ENCODE assay signal across 8 cellular contexts in the genomic region with DNA sequence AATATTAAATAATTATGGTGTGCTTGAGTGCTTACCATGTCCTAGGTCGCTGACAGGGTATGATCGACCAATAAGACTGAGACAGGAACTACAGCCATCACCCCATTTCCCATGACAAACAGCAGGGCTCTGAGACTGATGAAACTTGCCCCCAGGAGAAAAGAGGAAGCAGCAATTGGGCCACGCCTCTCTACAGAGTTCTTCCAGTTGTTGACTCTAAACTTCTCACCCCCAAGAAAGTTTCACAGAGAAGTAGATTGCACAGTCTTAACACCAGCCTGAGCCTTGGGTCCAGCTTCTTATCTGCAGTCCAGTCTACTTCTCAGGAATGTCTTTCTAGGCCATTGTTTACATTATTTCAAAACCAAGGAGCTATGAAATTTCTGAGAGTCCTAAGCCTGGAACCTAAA.
DNase-seq lines count a peak whose midpoint lies in the region; ATAC-seq and TF ChIP-seq lines count a peak whose summit lies in the region.

No MANE protein-coding gene starts in this region.

- no peak overlapping the region for H3K4me3 ChIP-seq in mammary epithelial cell (replicated peaks in 1 of 3; ENCODE audit: insufficient read depth in 1 of 3, low read depth in 2 of 3, low read length in 3 of 3)
- H3K4me3 ChIP-seq in muscle layer of duodenum (ENCODE audit: low read depth in 1 of 2, low read length in 2 of 2): no peak overlapping the region

- H3K27ac ChIP-seq in mammary epithelial cell (ENCODE audit: insufficient read depth, low read depth, low read length) (no peak overlapping the region), muscle layer of duodenum (ENCODE audit: low read length) (peak overlapping the region; percentile 1)

- no peak overlapping the region for H3K4me2 ChIP-seq in mammary epithelial cell (ENCODE audit: insufficient read depth, low read depth, low read length)

- H3K4me1 Mint-ChIP-seq in activated T-cell treated with anti-CD3 and anti-CD28 coated beads, Interleukin-2, amount 50 U/mL, for 4 hours (ENCODE audit: low read depth): peaks cover 18% of the 10 kb centered on the region

- H3K36me3 Mint-ChIP-seq in activated T-cell treated with anti-CD3 and anti-CD28 coated beads, Interleukin-2, amount 50 U/mL, for 4 hours (ENCODE audit: insufficient read depth): peaks cover 3% of the 10 kb centered on the region

- H3K27me3 Mint-ChIP-seq in activated T-cell treated with anti-CD3 and anti-CD28 coated beads, Interleukin-2, amount 50 U/mL, for 4 hours (ENCODE audit: low read depth): no peaks in the 10 kb centered on the region

- intact Hi-C loops in mammary epithelial cell (cut with micrococcal nuclease): no loop called here

- H3K9me3 Mint-ChIP-seq in activated T-cell treated with anti-CD3 and anti-CD28 coated beads, Interleukin-2, amount 50 U/mL, for 4 hours: peaks cover 11% of the 10 kb centered on the region

- no peaks in the 10 kb centered on the region for H3K79me2 ChIP-seq in mammary epithelial cell (ENCODE audit: insufficient read depth, low read length)

- BruUV-seq in mammary epithelial cell (replicated peaks; lab: Mats Ljungman, UMichigan): no TSS peak

- no peaks in the 10 kb centered on the region for H3K9me3 ChIP-seq in mammary epithelial cell (replicated peaks; ENCODE audit: insufficient read depth, low read length)
- peaks cover 0 to 4% of the 10 kb centered on the region in 2 donors for H3K9me3 ChIP-seq in muscle layer of duodenum (ENCODE audit: control insufficient read depth in 1 of 2, low read length in 2 of 2)

- ATAC-seq in GM21381 (IDR thresholded peaks at IDR 0.05; ENCODE audit: unreplicated experiment): peak; percentile 86
- ATAC-seq in HG03575 (IDR thresholded peaks at IDR 0.05; ENCODE audit: extremely low read depth, insufficient number of reproducible peaks, low FRiP score, unreplicated experiment): peak; percentile 72
- ATAC-seq in activated T-cell treated with anti-CD3 and anti-CD28 coated beads, Interleukin-2, amount 50 U/mL, for 4 hours: no peak

- in situ Hi-C loops in mammary epithelial cell (cut with MboI; ENCODE audit: low sequenced_read_pairs in 2 of 2): no loop called here

- WGBS in mammary epithelial cell (ENCODE audit: low coverage, missing lambda C conversion rate): 100% methylated on average over 3 of the region's 3 CpGs

- H4K20me1 ChIP-seq in mammary epithelial cell (ENCODE audit: insufficient read depth, low read length): no peaks in the 10 kb centered on the region

- no peak overlapping the region for H3K9ac ChIP-seq in mammary epithelial cell (ENCODE audit: insufficient read depth, low read length)

- H3K27me3 ChIP-seq in mammary epithelial cell (ENCODE audit: insufficient read depth, low read length) (no peaks in the 10 kb centered on the region), muscle layer of duodenum (ENCODE audit: low read depth, low read length) (no peaks in the 10 kb centered on the region)

- H3K36me3 ChIP-seq in mammary epithelial cell (ENCODE audit: insufficient read depth, low read length): no peaks in the 10 kb centered on the region
- H3K36me3 ChIP-seq in muscle layer of duodenum (ENCODE audit: control insufficient read depth in 1 of 2, insufficient read depth in 2 of 2, low read length in 2 of 2): no peaks in the 10 kb centered on the region

- dilution Hi-C loops in mammary epithelial cell (cut with HindIII; ENCODE audit: low sequenced_read_pairs): no loop called here

- H2AFZ ChIP-seq in mammary epithelial cell (ENCODE audit: low read depth, low read length): peak overlapping the region; percentile 70

- CTCF ChIA-PET in mammary epithelial cell (lab: Charles Lee; ENCODE audit: low non-redundant PET): no interaction called here

- H3K4me3 Mint-ChIP-seq in activated T-cell treated with anti-CD3 and anti-CD28 coated beads, Interleukin-2, amount 50 U/mL, for 4 hours: no peak overlapping the region

- DNase-seq in Daoy (ENCODE audit: low read depth): peak; percentile 5
- no peak for DNase-seq in mammary epithelial cell
- no peak for DNase-seq in activated T-cell treated with anti-CD3 and anti-CD28 coated beads, Interleukin-2, amount 50 U/mL, for 4 hours
- DNase-seq in NCI-H1105 (lab: John Stamatoyannopoulos, UW): no peak
- DNase-seq in activated CD4-positive, alpha-beta T cell treated with anti-CD3 and anti-CD28 coated beads for 4 hours: no peak

- TF ChIP-seq CTCF in mammary epithelial cell (conservative IDR thresholded peaks at IDR 0.05 in 1 of 2, IDR thresholded peaks at IDR 0.05 in 1 of 2; ENCODE audit: extremely low read depth in 1 of 2, insufficient read depth in 1 of 2, low read depth in 1 of 2, low read length in 2 of 2): no peak

- peaks cover 5% of the 10 kb centered on the region for H3K4me1 ChIP-seq in mammary epithelial cell (ENCODE audit: insufficient read depth, low read length)
- no peaks in the 10 kb centered on the region for H3K4me1 ChIP-seq in muscle layer of duodenum (ENCODE audit: control insufficient read depth in 1 of 2, insufficient read depth in 2 of 2, low read length in 2 of 2)

Comparison
In these comparisons a context has a peak if more than half of its experiments do, and no peak if none do; other contexts are left out.
1. ATAC-seq: peak in GM21381 (single experiment) and HG03575 (single experiment); none in activated T-cell treated with anti-CD3 and anti-CD28 coated beads, Interleukin-2, amount 50 U/mL, for 4 hours (0 of 2).